ENCODE assay signal across 19 cellular contexts in genomic region chr1:212578043-212578442, GRCh38.
"Had no signal": no experiment of that assay in that cellular context is flagged by ENCODE, and none has a peak within 500 bp of the region (broad histone marks: within the 10 kb centered on the region; RNA-seq: fewer than 3 reads in every experiment).

No MANE protein-coding gene starts in this region.

- DNase-seq: effector CD4-positive, alpha-beta T cell; endodermal cell; erythroblast; foreskin melanocyte; heart left ventricle; hippocampal formation; kidney glomerular epithelial cell; mesendoderm; naive thymus-derived CD8-positive, alpha-beta T cell; posterior cingulate gyrus; spleen; stimulated activated CD4-positive, alpha-beta T cell treated with anti-CD3 and anti-CD28 coated beads, Interleukin-15, amount 100 ng/mL, for 24 hours; stimulated activated CD4-positive, alpha-beta T cell treated with anti-CD3 and anti-CD28 coated beads, Interleukin-1b, Interleukin-23, amount 100 ng/mL, for 48 hours; stimulated activated CD4-positive, alpha-beta T cell treated with anti-CD3 and anti-CD28 coated beads, Interleukin-4, amount 100 ng/mL, for 24 hours; stimulated activated naive CD8-positive, alpha-beta T cell treated with anti-CD3 and anti-CD28 coated beads, Interleukin-15, amount 100 ng/mL, for 72 hours; testis; upper lobe of right lung had no signal

- ATAC-seq: heart left ventricle; naive thymus-derived CD8-positive, alpha-beta T cell; sciatic nerve; stimulated activated memory B cell treated with anti-CD40 and anti-IgM and Interleukin-4, amounts not matched to agents 10 μg/mL and 1 μg/mL and 100 μg/mL, for 72 hours; stimulated activated naive CD8-positive, alpha-beta T cell treated with anti-CD3 and anti-CD28 coated beads, Interleukin-15, amount 100 ng/mL, for 72 hours; upper lobe of right lung had no signal
